18 cellular contexts compared by ENCODE assay signal in the genomic region with DNA sequence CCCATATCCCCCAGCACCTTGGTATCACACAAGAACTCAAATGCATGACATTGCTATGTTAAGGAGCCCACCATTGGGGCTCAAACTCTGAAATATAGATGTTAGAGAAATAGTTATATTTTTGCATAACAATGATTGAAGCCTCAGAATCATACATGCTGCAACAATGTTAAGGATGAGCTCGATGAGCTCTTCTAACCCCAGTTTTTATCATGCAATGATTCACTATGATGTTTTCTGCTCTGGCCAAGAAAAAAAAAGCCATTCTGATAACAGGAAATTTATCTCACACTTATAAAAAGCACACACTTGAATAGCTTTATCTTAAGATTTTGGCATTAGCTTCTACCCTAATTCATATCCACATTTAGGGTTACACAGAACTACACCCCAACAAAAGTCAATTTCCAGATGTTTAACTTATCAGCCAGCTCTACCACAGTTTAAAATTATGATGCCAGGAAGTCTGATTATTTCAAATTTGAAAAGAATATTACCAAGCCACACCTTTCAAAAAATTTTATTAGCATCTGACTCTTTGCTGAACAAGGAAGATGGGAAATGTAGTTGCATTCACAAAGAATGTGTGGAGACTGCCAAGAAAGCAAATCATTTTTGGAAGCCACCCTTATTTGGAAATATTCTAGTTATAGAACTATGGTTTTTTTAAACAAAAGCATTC.
DNase-seq lines count a peak whose midpoint lies in the region; ATAC-seq and TF ChIP-seq lines count a peak whose summit lies in the region.
"Had no signal": no experiment of that assay in that cellular context is flagged by ENCODE, and none has a peak within 500 bp of the region (broad histone marks: within the 10 kb centered on the region; RNA-seq: fewer than 3 reads in every experiment).

No MANE protein-coding gene starts in this region.

- peak overlapping the region; percentile 31 for H3K9ac ChIP-seq in mesenchymal stem cell (ENCODE audit: low read length)

- H2BK15ac ChIP-seq in mesenchymal stem cell (ENCODE audit: low read depth, poor library complexity, severe bottlenecking) = no peak overlapping the region

- H3K9me3 Mint-ChIP-seq in activated CD8-positive, alpha-beta T cell treated with anti-CD3 and anti-CD28 coated beads, Interleukin-2, amount 10 ng/mL, durations not matched to agents 7 days and 5 days (ENCODE audit: insufficient read depth) = no peaks in the 10 kb centered on the region

- H3K79me1 ChIP-seq in mesenchymal stem cell (replicated peaks; ENCODE audit: low read length, poor library complexity, severe bottlenecking) = no peaks in the 10 kb centered on the region

- H2BK120ac ChIP-seq in mesenchymal stem cell (ENCODE audit: low read depth, low read length) = no peak overlapping the region

- H3K27me3 ChIP-seq in mesenchymal stem cell (ENCODE audit: control insufficient read depth in 1 of 2, insufficient read depth in 1 of 2, low read length in 2 of 2) (peaks cover 0 to 11% of the 10 kb centered on the region in 2 experiments), ovary (no peaks in the 10 kb centered on the region)
- H3K27me3 ChIP-seq: SJSA1, upper lobe of left lung had no signal

- no peaks in the 10 kb centered on the region for H3K9me3 ChIP-seq in mesenchymal stem cell (ENCODE audit: control insufficient read depth, low read length)
- no peaks in the 10 kb centered on the region for H3K9me3 ChIP-seq in ovary
- H3K9me3 ChIP-seq: SJSA1, upper lobe of left lung had no signal

- DNase-seq in left ventricle myocardium superior (no peak), Right ventricle myocardium inferior (ENCODE audit: missing footprints) (no peak), dermis blood vessel endothelial cell (peak; percentile 19), mesenchymal stem cell (no peak), GM10266 (ENCODE audit: extremely low spot score) (no peak), ovary (no peak)
- DNase-seq in activated CD8-positive, alpha-beta T cell treated with anti-CD3 and anti-CD28 coated beads, Interleukin-2, amount 10 ng/mL, durations not matched to agents 7 days and 5 days = no peak
- DNase-seq: activated CD4-positive, alpha-beta T cell treated with anti-CD3 and anti-CD28 coated beads for 1 hour; activated gamma-delta T cell; CD8-positive, alpha-beta memory T cell; left cardiac atrium; NCI-H1694 treated with DMSO at 0.1 percent for 48 hours; T1000; upper lobe of left lung had no signal

- TF ChIP-seq POLR2A in ovary (IDR thresholded peaks at IDR 0.05) = no peak

- CTCF ChIA-PET in activated CD8-positive, alpha-beta T cell treated with anti-CD3 and anti-CD28 coated beads, Interleukin-2, amount 10 ng/mL, durations not matched to agents 7 days and 5 days (lab: Charles Lee) = no interaction called here

- no peak overlapping the region for H3K14ac ChIP-seq in mesenchymal stem cell (ENCODE audit: low read length in 2 of 2)

- no peak overlapping the region for H3K4me3 Mint-ChIP-seq in activated CD8-positive, alpha-beta T cell treated with anti-CD3 and anti-CD28 coated beads, Interleukin-2, amount 10 ng/mL, durations not matched to agents 7 days and 5 days
- H3K4me3 Mint-ChIP-seq: CD8-positive, alpha-beta memory T cell had no signal

- no peak overlapping the region for H3K27ac Mint-ChIP-seq in activated CD8-positive, alpha-beta T cell treated with anti-CD3 and anti-CD28 coated beads, Interleukin-2, amount 10 ng/mL, durations not matched to agents 7 days and 5 days
- H3K27ac Mint-ChIP-seq: CD8-positive, alpha-beta memory T cell had no signal

- no peak overlapping the region for H3K23ac ChIP-seq in mesenchymal stem cell (ENCODE audit: low read length in 2 of 2)

- no peak overlapping the region for H2BK12ac ChIP-seq in mesenchymal stem cell (ENCODE audit: low read length in 2 of 2)

- no peak overlapping the region for H4K91ac ChIP-seq in mesenchymal stem cell (ENCODE audit: low read length)

- H3K4me1 ChIP-seq in mesenchymal stem cell (ENCODE audit: control insufficient read depth, insufficient read depth, low read depth, low read length) = no peaks in the 10 kb centered on the region
- no peaks in the 10 kb centered on the region for H3K4me1 ChIP-seq in ovary (ENCODE audit: insufficient read depth)
- H3K4me1 ChIP-seq: SJSA1 had no signal

- TF ChIP-seq EP300 in ovary (IDR thresholded peaks at IDR 0.05) = no peak

- no peak overlapping the region for H3K4me2 ChIP-seq in mesenchymal stem cell (ENCODE audit: low read length, poor library complexity, severe bottlenecking)
- H3K4me2 ChIP-seq: smooth muscle cell had no signal

- H3K36me3 Mint-ChIP-seq in activated CD8-positive, alpha-beta T cell treated with anti-CD3 and anti-CD28 coated beads, Interleukin-2, amount 10 ng/mL, durations not matched to agents 7 days and 5 days (ENCODE audit: low read depth) = no peaks in the 10 kb centered on the region
- H3K36me3 Mint-ChIP-seq: CD8-positive, alpha-beta memory T cell had no signal

- no peaks in the 10 kb centered on the region for H3K4me1 Mint-ChIP-seq in activated CD8-positive, alpha-beta T cell treated with anti-CD3 and anti-CD28 coated beads, Interleukin-2, amount 10 ng/mL, durations not matched to agents 7 days and 5 days (ENCODE audit: low read depth)
- H3K4me1 Mint-ChIP-seq: CD8-positive, alpha-beta memory T cell had no signal

- H2AFZ ChIP-seq in mesenchymal stem cell (ENCODE audit: low read depth, low read length) = no peak overlapping the region

- H3K27me3 Mint-ChIP-seq in activated CD8-positive, alpha-beta T cell treated with anti-CD3 and anti-CD28 coated beads, Interleukin-2, amount 10 ng/mL, durations not matched to agents 7 days and 5 days (ENCODE audit: low read depth) = no peaks in the 10 kb centered on the region

- H2BK5ac ChIP-seq in mesenchymal stem cell (ENCODE audit: low read depth, low read length, poor library complexity, severe bottlenecking) = no peak overlapping the region

- no peak overlapping the region for H4K8ac ChIP-seq in mesenchymal stem cell (ENCODE audit: low read length)

- POLR2A ChIA-PET in activated CD8-positive, alpha-beta T cell treated with anti-CD3 and anti-CD28 coated beads, Interleukin-2, amount 10 ng/mL, durations not matched to agents 7 days and 5 days (lab: Charles Lee) = no interaction called here

- no peak overlapping the region for H3K27ac ChIP-seq in mesenchymal stem cell (ENCODE audit: low read length, poor library complexity, severe bottlenecking)
- H3K27ac ChIP-seq in ovary = peak overlapping the region in 1 of 2 donors; percentile 29
- H3K27ac ChIP-seq: SJSA1, upper lobe of left lung had no signal

- H3K4ac ChIP-seq in mesenchymal stem cell (ENCODE audit: low read depth in 1 of 2, low read length in 2 of 2) = no peak overlapping the region

- intact Hi-C loops in left ventricle myocardium superior (cut with micrococcal nuclease) = no loop called here
- intact Hi-C loops in Right ventricle myocardium inferior (cut with DNase I) = loop anchor here (10.0 kb wide), 1 partner anchor 105 kb away; a partner anchor contains a TSS
- intact Hi-C loops in ovary (cut with DNase I) = no loop called here

- no peaks in the 10 kb centered on the region for H3K36me3 ChIP-seq in mesenchymal stem cell (ENCODE audit: control insufficient read depth in 1 of 2, insufficient read depth in 2 of 2, low read depth in 1 of 2, low read length in 2 of 2)
- H3K36me3 ChIP-seq in ovary = no peaks in the 10 kb centered on the region
- H3K36me3 ChIP-seq: SJSA1, upper lobe of left lung had no signal

- 93% methylated on average over 1 of the region's 1 CpG for WGBS in mesenchymal stem cell
- WGBS in ovary, 3 donors = 24 to 33% (median 29%) methylated on average over 1 of the region's 1 CpG

- H3K4me3 ChIP-seq in mesenchymal stem cell (ENCODE audit: insufficient read depth in 1 of 2, low read depth in 1 of 2, low read length in 2 of 2) = no peak overlapping the region
- no peak overlapping the region for H3K4me3 ChIP-seq in ovary
- H3K4me3 ChIP-seq: GM12878, SJSA1, smooth muscle cell, upper lobe of left lung had no signal

- no peak for TF ChIP-seq CTCF in GM10266 (IDR thresholded peaks at IDR 0.05; ENCODE audit: control insufficient read depth, insufficient read depth, low read depth, missing control alignments)
- no peak for TF ChIP-seq CTCF in ovary (IDR thresholded peaks at IDR 0.05)

- H3K18ac ChIP-seq in mesenchymal stem cell (ENCODE audit: low read depth in 1 of 2, low read length in 2 of 2) = no peak overlapping the region

- ATAC-seq in left ventricle myocardium superior (peak; percentile 53), Right ventricle myocardium inferior (no peak), HG03159 (IDR thresholded peaks at IDR 0.05; ENCODE audit: unreplicated experiment) (no peak)
- ATAC-seq in activated CD8-positive, alpha-beta T cell treated with anti-CD3 and anti-CD28 coated beads, Interleukin-2, amount 10 ng/mL, durations not matched to agents 7 days and 5 days = no peak
- ATAC-seq: GM12878 had no signal

- H2AK5ac ChIP-seq in mesenchymal stem cell (ENCODE audit: low read length, severe bottlenecking) = no peak overlapping the region
